In genomic region chr12:104480826-104481457, GRCh38 we compare ENCODE assay signal across 9 cellular contexts. TPM values are rescaled to one million over a fixed set of nuclear protein-coding genes. Genes with fewer than 3 reads are reported as not detected.
DNase-seq lines count a peak whose midpoint lies in the region; ATAC-seq and TF ChIP-seq lines count a peak whose summit lies in the region.
"Had no signal": no experiment of that assay in that cellular context is flagged by ENCODE, and none has a peak within 500 bp of the region (broad histone marks: within the 10 kb centered on the region; RNA-seq: fewer than 3 reads in every experiment).

No MANE protein-coding gene starts in this region.

- H3K27ac Mint-ChIP-seq in CD14-positive monocyte (peak overlapping the region; percentile 79 to 93 (median 88)), naive B cell (peak overlapping the region; percentile 64 to 97 (median 79))
- peak overlapping the region; percentile 79 for H3K27ac Mint-ChIP-seq in dendritic cell treated with granulocyte-macrophage colony-stimulating factor and Interleukin-4, amounts not matched to agents 40 ng/mL and 50 ng/mL, for 4 days

- ATAC-seq in naive B cell (ENCODE audit: low read depth in 2 of 2) (no peak), HG02870 (IDR thresholded peaks at IDR 0.05; ENCODE audit: unreplicated experiment) (no peak)

- DNase-seq in CD14-positive monocyte (ENCODE audit: low spot score) (peak; percentile 85), NCI-H226 (peak; percentile 64), naive B cell (no peak), NCI-H446 (lab: John Stamatoyannopoulos, UW) (no peak), HUDEP-2 (lab: John Stamatoyannopoulos, UW; ENCODE audit: unreplicated experiment in 76 of 76) (no peak), iPS-NIHi7 (ENCODE audit: extremely low spot score) (no peak)

- intact Hi-C loops in CD14-positive monocyte (cut with micrococcal nuclease), result no loop called here
- intact Hi-C loops in dendritic cell treated with granulocyte-macrophage colony-stimulating factor and Interleukin-4, amounts not matched to agents 40 ng/mL and 50 ng/mL, for 4 days (cut with micrococcal nuclease), result loop anchor here (2.0 kb wide), 1 partner anchor 18 kb away; no protein-coding TSS in a partner anchor

- H3K4me1 Mint-ChIP-seq in CD14-positive monocyte (peaks cover 93% of the 10 kb centered on the region), naive B cell (peaks cover 85 to 96% (median 93%) of the 10 kb centered on the region in 3 donors)
- peaks cover 94% of the 10 kb centered on the region for H3K4me1 Mint-ChIP-seq in dendritic cell treated with granulocyte-macrophage colony-stimulating factor and Interleukin-4, amounts not matched to agents 40 ng/mL and 50 ng/mL, for 4 days (ENCODE audit: low read depth)

- H3K27me3 Mint-ChIP-seq in CD14-positive monocyte (ENCODE audit: low read depth in 3 of 3), result peaks cover 0 to 5% (median 0%) of the 10 kb centered on the region in 3 donors
- H3K27me3 Mint-ChIP-seq in dendritic cell treated with granulocyte-macrophage colony-stimulating factor and Interleukin-4, amounts not matched to agents 40 ng/mL and 50 ng/mL, for 4 days, result no peaks in the 10 kb centered on the region
- no peaks in the 10 kb centered on the region for H3K27me3 Mint-ChIP-seq in naive B cell

- peak overlapping the region in 1 of 2 donors; percentile 64 for H3K4me3 Mint-ChIP-seq in CD14-positive monocyte
- H3K4me3 Mint-ChIP-seq in dendritic cell treated with granulocyte-macrophage colony-stimulating factor and Interleukin-4, amounts not matched to agents 40 ng/mL and 50 ng/mL, for 4 days, result peak overlapping the region; percentile 26
- peak overlapping the region in 7 of 8 donors; percentile 27 to 88 (median 67) for H3K4me3 Mint-ChIP-seq in naive B cell
- H3K4me3 Mint-ChIP-seq: neural crest cell had no signal

- H3K36me3 Mint-ChIP-seq in CD14-positive monocyte (peaks cover 39 to 52% of the 10 kb centered on the region in 2 donors), naive B cell (peaks cover 6 to 8% of the 10 kb centered on the region in 2 donors)
- peaks cover 50% of the 10 kb centered on the region for H3K36me3 Mint-ChIP-seq in dendritic cell treated with granulocyte-macrophage colony-stimulating factor and Interleukin-4, amounts not matched to agents 40 ng/mL and 50 ng/mL, for 4 days (ENCODE audit: low read depth)

- H3K9me3 Mint-ChIP-seq in CD14-positive monocyte, result no peaks in the 10 kb centered on the region
- H3K9me3 Mint-ChIP-seq in dendritic cell treated with granulocyte-macrophage colony-stimulating factor and Interleukin-4, amounts not matched to agents 40 ng/mL and 50 ng/mL, for 4 days, result no peaks in the 10 kb centered on the region
- no peaks in the 10 kb centered on the region for H3K9me3 Mint-ChIP-seq in naive B cell

- TF ChIP-seq CTCF in CD14-positive monocyte (IDR thresholded peaks at IDR 0.05), result no peak

RNA-seq across cellular contexts. Expression of gene CHST11, which starts 24.2 kb away (rescaled TPM):
- polyA plus RNA-seq in CD14-positive monocyte (10 to 100 TPM; 44.4 to 48.4 TPM), naive B cell (ENCODE audit: low read depth in 6 of 6) (10 to 100 TPM; 39.8 to 63.6 (median 58.6) TPM)

Comparison
In these comparisons a context has a peak if more than half of its experiments do, and no peak if none do; other contexts are left out.
1. DNase-seq: peak in CD14-positive monocyte (single experiment) and NCI-H226 (single experiment); none in naive B cell (single experiment), NCI-H446 (0 of 2), HUDEP-2 (0 of 76) and iPS-NIHi7 (single experiment).
2. Peak in every context shown above with its lines, with median percentiles within 50 percentile points of each other: H3K27ac Mint-ChIP-seq.